18 cellular contexts compared by ENCODE assay signal in genomic region chr14:90336985-90337384, GRCh38. TPM values are rescaled to one million over a fixed set of nuclear protein-coding genes. Genes with fewer than 3 reads are reported as not detected.
DNase-seq lines count a peak whose midpoint lies in the region; ATAC-seq and TF ChIP-seq lines count a peak whose summit lies in the region.
"Had no signal": no experiment of that assay in that cellular context is flagged by ENCODE, and none has a peak within 500 bp of the region (broad histone marks: within the 10 kb centered on the region; RNA-seq: fewer than 3 reads in every experiment).

No MANE protein-coding gene starts in this region.

- no peaks in the 10 kb centered on the region for H3K79me2 ChIP-seq in PC-9 (ENCODE audit: low read depth)
- H3K79me2 ChIP-seq in hepatocyte = no peaks in the 10 kb centered on the region

- H3K27ac ChIP-seq in PC-9 = peak overlapping the region; percentile 68
- peak overlapping the region; percentile 68 for H3K27ac ChIP-seq in hepatocyte
- no peak overlapping the region for H3K27ac ChIP-seq in upper lobe of right lung

- H3K27me3 ChIP-seq in PC-9 (ENCODE audit: insufficient read depth, low read depth) = no peaks in the 10 kb centered on the region
- H3K27me3 ChIP-seq in hepatocyte = no peaks in the 10 kb centered on the region
- no peaks in the 10 kb centered on the region for H3K27me3 ChIP-seq in upper lobe of right lung

- H3K9me2 ChIP-seq in PC-9 (ENCODE audit: insufficient read depth) (no peaks in the 10 kb centered on the region), hepatocyte (replicated peaks; ENCODE audit: insufficient read depth) (no peaks in the 10 kb centered on the region)
- H3K9me2 ChIP-seq: SK-N-SH had no signal

- H3K9me3 ChIP-seq in PC-9 (ENCODE audit: insufficient read depth, low read depth) (no peaks in the 10 kb centered on the region), hepatocyte (ENCODE audit: low read depth) (no peaks in the 10 kb centered on the region), upper lobe of right lung (no peaks in the 10 kb centered on the region)
- H3K9me3 ChIP-seq: BE2C, SK-N-SH had no signal

- H2AFZ ChIP-seq in PC-9 = no peak overlapping the region
- peak overlapping the region; percentile 31 for H2AFZ ChIP-seq in hepatocyte

- POLR2A ChIA-PET in PC-9 (lab: Charles Lee; ENCODE audit: unreplicated experiment) = no interaction called here

- intact Hi-C loops in PC-9 (cut with micrococcal nuclease; ENCODE audit: unreplicated experiment) (no loop called here), upper lobe of right lung (cut with DNase I) (no loop called here)

- 0 out of 2 replicates have a peak, but pooled peaks cover 7% of the 10 kb centered on the region for H3F3A ChIP-seq in PC-9 (ENCODE audit: insufficient read depth, low read depth)

- ATAC-seq in GM21423 (IDR thresholded peaks at IDR 0.05; ENCODE audit: unreplicated experiment) (no peak), upper lobe of right lung (no peak), GM21447 (IDR thresholded peaks at IDR 0.05; ENCODE audit: unreplicated experiment) (no peak)

- H3K4me2 ChIP-seq in PC-9 (peak overlapping the region; percentile 74), hepatocyte (peak overlapping the region; percentile 51)
- H3K4me2 ChIP-seq: SK-N-SH had no signal

- H3K4me1 ChIP-seq in PC-9 (replicated peaks; ENCODE audit: insufficient read depth) (peaks cover 21% of the 10 kb centered on the region), hepatocyte (ENCODE audit: insufficient read depth) (peaks cover 16% of the 10 kb centered on the region), upper lobe of right lung (no peaks in the 10 kb centered on the region)
- H3K4me1 ChIP-seq: BE2C had no signal

- no peaks in the 10 kb centered on the region for H3K36me3 ChIP-seq in PC-9 (ENCODE audit: low read depth)
- H3K36me3 ChIP-seq in hepatocyte (replicated peaks; ENCODE audit: insufficient read depth, low read depth) = no peaks in the 10 kb centered on the region
- H3K36me3 ChIP-seq in upper lobe of right lung = no peaks in the 10 kb centered on the region
- H3K36me3 ChIP-seq: BE2C had no signal

- peak; percentile 23 for DNase-seq in SIG-M5 treated with dmso at 0.1 percent for 504 hours (lab: John Stamatoyannopoulos, UW; ENCODE audit: unreplicated experiment)
- no peak for DNase-seq in SIG-M5 (lab: John Stamatoyannopoulos, UW)
- peak in 1 of 2 experiments; percentile 86 for DNase-seq in PC-9
- DNase-seq in hepatocyte (ENCODE audit: low spot score) = peak; percentile 38
- no peak for DNase-seq in NCI-H345 treated with DMSO at 0.1 percent for 48 hours (lab: John Stamatoyannopoulos, UW; ENCODE audit: unreplicated experiment)
- no peak for DNase-seq in upper lobe of right lung
- DNase-seq: 8988T; BE2C; CD4-positive, alpha-beta T cell; GF-D8; HFFc6; KG1; NCI-H1092; NCI-H226; NCI-H69; SK-N-SH had no signal

- BruUV-seq in PC-9 (replicated peaks; lab: Mats Ljungman, UMichigan) = no TSS peak

- WGBS in hepatocyte (ENCODE audit: low lambda C conversion rate, missing lambda C conversion rate) = 69% methylated on average over 2 of the region's 2 CpGs

- CTCF ChIA-PET in PC-9 (lab: Charles Lee) = no interaction called here

- H4K20me1 ChIP-seq in PC-9 (ENCODE audit: insufficient read depth) (no peaks in the 10 kb centered on the region), hepatocyte (ENCODE audit: insufficient read depth, poor library complexity, severe bottlenecking) (no peaks in the 10 kb centered on the region)

- peak overlapping the region; percentile 24; the same call in 1 of the 2 replicates for H3K4me3 ChIP-seq in PC-9
- no peak overlapping the region for H3K4me3 ChIP-seq in hepatocyte
- no peak overlapping the region for H3K4me3 ChIP-seq in upper lobe of right lung

- TF ChIP-seq CTCF in PC-9 (conservative IDR thresholded peaks at IDR 0.05) = no peak
- no peak for TF ChIP-seq CTCF in hepatocyte (IDR thresholded peaks at IDR 0.05; ENCODE audit: poor library complexity)
- no peak for TF ChIP-seq CTCF in upper lobe of right lung (IDR thresholded peaks at IDR 0.05)

RNA-seq across cellular contexts. Expression of gene NRDE2, which starts 5.2 kb away (rescaled TPM):
- 6.5 and 10.1 TPM in 2 replicates for total RNA-seq in PC-9 (2021)
- total RNA-seq in hepatocyte = 11.4 and 20.0 TPM in 2 replicates
- 21.9 and 27.9 TPM in 2 replicates for polyA plus RNA-seq in hepatocyte
- 22.2 TPM for total RNA-seq in upper lobe of right lung

RNA-seq across cellular contexts. Expression of gene CALM1, which starts 59.8 kb away (rescaled TPM):
- total RNA-seq in PC-9 (2021) = 103 and 122 TPM in 2 replicates
- total RNA-seq in hepatocyte = 341 and 405 TPM in 2 replicates
- 859 and 862 TPM in 2 replicates for polyA plus RNA-seq in hepatocyte
- total RNA-seq in upper lobe of right lung = 477 TPM

Comparison
In these comparisons a context has a peak if more than half of its experiments do, and no peak if none do; other contexts are left out.
1. DNase-seq: peak in SIG-M5 treated with dmso at 0.1 percent for 504 hours (single experiment) and hepatocyte (single experiment); none in SIG-M5 (single experiment), NCI-H345 treated with DMSO at 0.1 percent for 48 hours (single experiment) and upper lobe of right lung (single experiment).